Comparison of ENCODE assay signal across 8 cellular contexts in the genomic region with DNA sequence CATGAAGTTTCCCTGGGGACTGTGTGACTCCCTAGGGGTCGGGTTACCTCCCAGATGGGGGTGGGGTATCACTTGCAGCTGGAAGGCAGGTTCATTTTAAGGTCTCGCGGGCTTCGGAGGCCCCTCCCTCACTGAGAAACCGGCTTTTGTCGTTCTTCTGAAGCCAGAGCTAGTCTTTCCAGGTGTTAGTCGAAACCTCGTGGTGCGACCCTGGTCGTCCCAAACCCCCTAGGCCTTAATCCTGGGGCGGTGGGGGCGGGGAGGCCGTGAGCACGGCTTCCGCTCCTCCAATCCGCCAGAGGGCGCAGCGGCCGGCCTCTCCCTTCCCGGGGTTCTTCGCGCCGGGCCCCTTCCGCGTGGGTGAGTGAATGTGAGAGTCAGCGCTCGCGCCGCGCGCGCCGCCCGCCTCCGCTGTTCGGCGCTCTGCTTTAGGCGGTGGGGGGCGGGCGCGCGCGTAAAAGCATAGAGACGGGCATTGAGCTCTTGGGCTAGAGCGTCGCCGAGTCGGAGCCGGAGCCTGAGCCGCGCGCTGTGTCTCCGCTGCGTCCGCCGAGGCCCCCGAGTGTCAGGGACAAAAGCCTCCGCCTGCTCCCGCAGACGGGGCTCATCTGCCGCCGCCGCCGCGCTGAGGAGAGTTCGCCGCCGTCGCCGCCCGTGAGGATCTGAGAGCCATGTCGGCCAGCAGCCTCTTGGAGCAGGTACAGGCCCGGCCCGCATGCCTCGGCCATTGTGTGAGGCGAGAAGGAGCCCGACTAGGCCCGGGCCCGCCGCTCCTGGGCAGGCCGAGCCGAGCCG. TPM values are rescaled to one million over a fixed set of nuclear protein-coding genes. Genes with fewer than 3 reads are reported as not detected.
DNase-seq lines count a peak whose midpoint lies in the region; ATAC-seq and TF ChIP-seq lines count a peak whose summit lies in the region.

A gene (plus strand): TSS at position 491 of the 795 bp plus-strand sequence. CDS start 181 bp downstream, at position 672.

- peak within 1 kb of the TSS in 1 of 2 experiments; percentile 48 for H3K14ac ChIP-seq in mesenchymal stem cell (ENCODE audit: low read length in 2 of 2)

- H3K9me3 ChIP-seq in mesenchymal stem cell (ENCODE audit: control insufficient read depth, low read length) = no peaks in the 10 kb centered on the region

- TF ChIP-seq CTCF in GM20000 (IDR thresholded peaks at IDR 0.05; ENCODE audit: extremely low read depth, missing control alignments) = peak; percentile 79

- peak within 1 kb of the TSS; percentile 96 for H3K27ac ChIP-seq in mesenchymal stem cell (ENCODE audit: low read length, poor library complexity, severe bottlenecking)

- peak within 1 kb of the TSS in 1 of 2 experiments; percentile 70 for H2BK12ac ChIP-seq in mesenchymal stem cell (ENCODE audit: low read length in 2 of 2)

- ATAC-seq in effector memory CD8-positive, alpha-beta T cell (replicated peaks) = peak; percentile 92

- DNase-seq in COLO829 (ENCODE audit: low spot score) = peak; percentile 71
- DNase-seq in GM20000 (ENCODE audit: low spot score) = peak; percentile 95
- peak; percentile 95 for DNase-seq in HT1080 (ENCODE audit: low read depth)
- DNase-seq in NOMO-1 (lab: John Stamatoyannopoulos, UW; ENCODE audit: unreplicated experiment in 2 of 2) = peak; percentile 95 to 97
- DNase-seq in activated CD8-positive, alpha-beta memory T cell treated with anti-CD3 and anti-CD28 coated beads for 4 hours (ENCODE audit: low read depth in 2 of 2) = peak; percentile 95 to 96
- peak; percentile 96 to 98 (median 97) for DNase-seq in effector memory CD8-positive, alpha-beta T cell
- DNase-seq in mesenchymal stem cell = peak; percentile 97
- peak; percentile 96 for DNase-seq in stimulated activated CD8-positive, alpha-beta memory T cell treated with anti-CD3 and anti-CD28 coated beads, Interleukin-12 subunit alpha, Interleukin-12 subunit beta, amount 100 ng/mL, for 4 hours (ENCODE audit: low read depth)

- H3K23ac ChIP-seq in mesenchymal stem cell (ENCODE audit: low read length in 2 of 2) = peak within 1 kb of the TSS in 1 of 2 experiments; percentile 37

- H3K9me3 Mint-ChIP-seq in effector memory CD8-positive, alpha-beta T cell = no peaks in the 10 kb centered on the region

- peak within 1 kb of the TSS; percentile 97 for H4K91ac ChIP-seq in mesenchymal stem cell (ENCODE audit: low read length)

- H4K8ac ChIP-seq in mesenchymal stem cell (ENCODE audit: low read length) = peak within 1 kb of the TSS; percentile 94

- H3K27me3 Mint-ChIP-seq in effector memory CD8-positive, alpha-beta T cell = no peaks in the 10 kb centered on the region

- H2AK5ac ChIP-seq in mesenchymal stem cell (ENCODE audit: low read length, severe bottlenecking) = peak within 1 kb of the TSS; percentile 59

- H3K4me1 Mint-ChIP-seq in effector memory CD8-positive, alpha-beta T cell (ENCODE audit: low read depth in 2 of 2) = peaks cover 23 to 26% of the 10 kb centered on the region in 2 donors

- H3K36me3 ChIP-seq in mesenchymal stem cell (ENCODE audit: control insufficient read depth in 1 of 2, insufficient read depth in 2 of 2, low read depth in 1 of 2, low read length in 2 of 2) = peaks cover 16 to 32% of the 10 kb centered on the region in 2 experiments

- H3K27me3 ChIP-seq in mesenchymal stem cell (ENCODE audit: control insufficient read depth in 1 of 2, insufficient read depth in 1 of 2, low read length in 2 of 2) = no peaks in the 10 kb centered on the region

- H2BK5ac ChIP-seq in mesenchymal stem cell (ENCODE audit: low read depth, low read length, poor library complexity, severe bottlenecking) = peak within 1 kb of the TSS; percentile 81

- H2BK15ac ChIP-seq in mesenchymal stem cell (ENCODE audit: low read depth, poor library complexity, severe bottlenecking) = peak within 1 kb of the TSS; percentile 75

- H3K79me1 ChIP-seq in mesenchymal stem cell (replicated peaks; ENCODE audit: low read length, poor library complexity, severe bottlenecking) = peaks cover 1% of the 10 kb centered on the region

- peak within 1 kb of the TSS; percentile 99 for H3K9ac ChIP-seq in mesenchymal stem cell (ENCODE audit: low read length)

- peaks cover 49% of the 10 kb centered on the region for H3K36me3 Mint-ChIP-seq in effector memory CD8-positive, alpha-beta T cell (ENCODE audit: insufficient read depth)

- H2AFZ ChIP-seq in mesenchymal stem cell (ENCODE audit: low read depth, low read length) = peak within 1 kb of the TSS; percentile 64

- H3K27ac Mint-ChIP-seq in effector memory CD8-positive, alpha-beta T cell = peak within 1 kb of the TSS; percentile 97

- H3K4me3 Mint-ChIP-seq in effector memory CD8-positive, alpha-beta T cell = peak within 1 kb of the TSS; percentile 90 to 95

- peak within 1 kb of the TSS; percentile 78 for H2BK120ac ChIP-seq in mesenchymal stem cell (ENCODE audit: low read depth, low read length)

- peaks cover 6% of the 10 kb centered on the region for H3K4me1 ChIP-seq in mesenchymal stem cell (ENCODE audit: control insufficient read depth, insufficient read depth, low read depth, low read length)

- H3K4me3 ChIP-seq in mesenchymal stem cell (ENCODE audit: insufficient read depth in 1 of 2, low read depth in 1 of 2, low read length in 2 of 2) = peak within 1 kb of the TSS; percentile 91 to 95

- H3K4ac ChIP-seq in mesenchymal stem cell (ENCODE audit: low read depth in 1 of 2, low read length in 2 of 2) = peak within 1 kb of the TSS; percentile 88 to 100

- peak within 1 kb of the TSS; percentile 86 for H3K4me2 ChIP-seq in mesenchymal stem cell (ENCODE audit: low read length, poor library complexity, severe bottlenecking)

- WGBS in mesenchymal stem cell = under 1% methylated on average over 65 of the region's 83 CpGs

- peak within 1 kb of the TSS; percentile 93 to 98 for H3K18ac ChIP-seq in mesenchymal stem cell (ENCODE audit: low read depth in 1 of 2, low read length in 2 of 2)

RNA-seq across cellular contexts. Expression of the gene that starts here (rescaled TPM):
- total RNA-seq in HT1080 (2014; rRNA removed; shearing (Covaris generic)) = 62.7 and 101 TPM in 2 replicates
- polyA plus RNA-seq in HT1080 (2015; cell fraction: cytosol; rRNA removed) = 61.8 and 64.4 TPM in 2 replicates
- polyA plus RNA-seq in HT1080 (2015; cell fraction: nucleus; rRNA removed) = 113 and 127 TPM in 2 replicates
- 51.0 TPM for polyA plus RNA-seq in mesenchymal stem cell (2013, experiment 1 of 2)
- 52.9 TPM for polyA plus RNA-seq in mesenchymal stem cell (2013, experiment 2 of 2)

Comparison
In these comparisons a context has a peak if more than half of its experiments do, and no peak if none do; other contexts are left out.
1. Peak in every context shown above with its lines: DNase-seq, ATAC-seq, H3K4me3 ChIP-seq and H3K27ac ChIP-seq.